8 cellular contexts compared by ENCODE assay signal in genomic region chrX:102517331-102517730, GRCh38. TPM values are rescaled to one million over a fixed set of nuclear protein-coding genes. Genes with fewer than 3 reads are reported as not detected.
A peak's percentile ranks its signal among the peaks of the same experiment; 100 is the strongest.
DNase-seq lines count a peak whose midpoint lies in the region; ATAC-seq, FAIRE-seq and TF ChIP-seq lines count a peak whose summit lies in the region.

No MANE protein-coding gene starts in this region.

- CTCF ChIA-PET in activated naive CD4-positive, alpha-beta T cell treated with anti-CD3 and anti-CD28 coated beads for 36 hours (lab: Charles Lee) = no interaction called here
- CTCF ChIA-PET in activated naive CD4-positive, alpha-beta T cell treated with anti-CD3 and anti-CD28 coated beads, Interleukin-2, amount 10 ng/mL, durations not matched to agents 7 days and 5 days (lab: Charles Lee) = no interaction called here

- 76% methylated on average over 6 of the region's 7 CpGs; no CpG with 5 or more reads in 1 of the 2 experiments for WGBS in endodermal cell (ENCODE audit: insufficient coverage in 1 of 2, insufficient read length in 1 of 2), 2 experiments
- 42 to 58% methylated on average over 7 of the region's 7 CpGs for WGBS in tibial nerve, 2 donors

- TF ChIP-seq CTCF in endodermal cell (conservative IDR thresholded peaks at IDR 0.05) (peak; percentile 47), thoracic aorta (IDR thresholded peaks at IDR 0.05) (no peak), tibial nerve (IDR thresholded peaks at IDR 0.05) (no peak)

- TF ChIP-seq POLR2A in H54 (IDR thresholded peaks at IDR 0.05; ENCODE audit: low read depth, low read length) = no peak
- TF ChIP-seq POLR2A in tibial nerve (IDR thresholded peaks at IDR 0.05) = no peak

- H3K27me3 Mint-ChIP-seq in activated naive CD4-positive, alpha-beta T cell treated with anti-CD3 and anti-CD28 coated beads for 36 hours (ENCODE audit: low read depth) = peaks cover 30% of the 10 kb centered on the region
- peaks cover 24% of the 10 kb centered on the region for H3K27me3 Mint-ChIP-seq in activated naive CD4-positive, alpha-beta T cell treated with anti-CD3 and anti-CD28 coated beads, Interleukin-2, amount 10 ng/mL, durations not matched to agents 7 days and 5 days
- peaks cover 11% of the 10 kb centered on the region for H3K27me3 Mint-ChIP-seq in endodermal cell (ENCODE audit: insufficient read depth)

- H3K4me3 Mint-ChIP-seq in activated naive CD4-positive, alpha-beta T cell treated with anti-CD3 and anti-CD28 coated beads for 36 hours = no peak overlapping the region
- no peak overlapping the region for H3K4me3 Mint-ChIP-seq in activated naive CD4-positive, alpha-beta T cell treated with anti-CD3 and anti-CD28 coated beads, Interleukin-2, amount 10 ng/mL, durations not matched to agents 7 days and 5 days
- H3K4me3 Mint-ChIP-seq in endodermal cell = no peak overlapping the region

- H3K9ac ChIP-seq in endodermal cell (ENCODE audit: extremely low read depth, low read length, poor library complexity, severe bottlenecking) = no peak overlapping the region

- peak; percentile 6 for DNase-seq in activated naive CD4-positive, alpha-beta T cell treated with anti-CD3 and anti-CD28 coated beads for 36 hours
- DNase-seq in activated naive CD4-positive, alpha-beta T cell treated with anti-CD3 and anti-CD28 coated beads, Interleukin-2, amount 10 ng/mL, durations not matched to agents 7 days and 5 days = no peak
- DNase-seq in NCI-H524 (lab: John Stamatoyannopoulos, UW) (peak; percentile 55 to 69), endodermal cell (no peak), thoracic aorta (ENCODE audit: low spot score) (no peak), MG63 (no peak), H54 (ENCODE audit: insufficient read length, low spot score) (no peak), tibial nerve (ENCODE audit: low spot score in 2 of 2) (no peak)

- H3K4me3 ChIP-seq in endodermal cell (ENCODE audit: low read length) (no peak overlapping the region), thoracic aorta (peak overlapping the region; percentile 73), MG63 (no peak overlapping the region), tibial nerve (peak overlapping the region in 2 of 4 donors; percentile 3 to 55)

- H3K9me3 Mint-ChIP-seq in activated naive CD4-positive, alpha-beta T cell treated with anti-CD3 and anti-CD28 coated beads for 36 hours = no peaks in the 10 kb centered on the region
- H3K9me3 Mint-ChIP-seq in activated naive CD4-positive, alpha-beta T cell treated with anti-CD3 and anti-CD28 coated beads, Interleukin-2, amount 10 ng/mL, durations not matched to agents 7 days and 5 days = no peaks in the 10 kb centered on the region
- H3K9me3 Mint-ChIP-seq in endodermal cell = peaks cover 35% of the 10 kb centered on the region

- H3K9me3 ChIP-seq in endodermal cell (ENCODE audit: control insufficient read depth, low read length) = no peaks in the 10 kb centered on the region
- H3K9me3 ChIP-seq in thoracic aorta = no peaks in the 10 kb centered on the region
- H3K9me3 ChIP-seq in MG63 = no peaks in the 10 kb centered on the region
- no peaks in the 10 kb centered on the region for H3K9me3 ChIP-seq in tibial nerve

- H3K4me1 ChIP-seq in endodermal cell (ENCODE audit: control insufficient read depth, insufficient read depth, low read length) (no peaks in the 10 kb centered on the region), thoracic aorta (ENCODE audit: control insufficient read depth in 1 of 2, low read depth in 2 of 2) (peaks cover 0 to 7% of the 10 kb centered on the region in 2 donors), tibial nerve (peaks cover 0 to 8% (median 0%) of the 10 kb centered on the region in 4 donors)

- H3K27ac ChIP-seq in endodermal cell (ENCODE audit: low read depth, low read length) = no peak overlapping the region
- H3K27ac ChIP-seq in thoracic aorta = no peak overlapping the region
- H3K27ac ChIP-seq in tibial nerve = no peak overlapping the region

- H3K36me3 ChIP-seq in endodermal cell (ENCODE audit: control insufficient read depth, insufficient read depth, low read length) = no peaks in the 10 kb centered on the region
- H3K36me3 ChIP-seq in thoracic aorta = no peaks in the 10 kb centered on the region
- no peaks in the 10 kb centered on the region for H3K36me3 ChIP-seq in MG63
- no peaks in the 10 kb centered on the region for H3K36me3 ChIP-seq in tibial nerve

- no peak for ATAC-seq in thoracic aorta (ENCODE audit: insufficient number of reproducible peaks, low FRiP score, low read depth)

- no peak for TF ChIP-seq EP300 in tibial nerve (IDR thresholded peaks at IDR 0.05)

- no peaks in the 10 kb centered on the region for H3K36me3 Mint-ChIP-seq in activated naive CD4-positive, alpha-beta T cell treated with anti-CD3 and anti-CD28 coated beads for 36 hours (ENCODE audit: low read depth)
- no peaks in the 10 kb centered on the region for H3K36me3 Mint-ChIP-seq in activated naive CD4-positive, alpha-beta T cell treated with anti-CD3 and anti-CD28 coated beads, Interleukin-2, amount 10 ng/mL, durations not matched to agents 7 days and 5 days
- no peaks in the 10 kb centered on the region for H3K36me3 Mint-ChIP-seq in endodermal cell (ENCODE audit: low read depth)

- no peak for FAIRE-seq in H54 (lab: Jason Lieb, UNC)

- peaks cover 3% of the 10 kb centered on the region for H3K4me1 Mint-ChIP-seq in activated naive CD4-positive, alpha-beta T cell treated with anti-CD3 and anti-CD28 coated beads for 36 hours (ENCODE audit: low read depth)
- H3K4me1 Mint-ChIP-seq in activated naive CD4-positive, alpha-beta T cell treated with anti-CD3 and anti-CD28 coated beads, Interleukin-2, amount 10 ng/mL, durations not matched to agents 7 days and 5 days = peaks cover 12% of the 10 kb centered on the region
- no peaks in the 10 kb centered on the region for H3K4me1 Mint-ChIP-seq in endodermal cell

- H3K27ac Mint-ChIP-seq in activated naive CD4-positive, alpha-beta T cell treated with anti-CD3 and anti-CD28 coated beads for 36 hours = no peak overlapping the region
- no peak overlapping the region for H3K27ac Mint-ChIP-seq in activated naive CD4-positive, alpha-beta T cell treated with anti-CD3 and anti-CD28 coated beads, Interleukin-2, amount 10 ng/mL, durations not matched to agents 7 days and 5 days
- H3K27ac Mint-ChIP-seq in endodermal cell = no peak overlapping the region

- H3K27me3 ChIP-seq in endodermal cell (ENCODE audit: control insufficient read depth, insufficient read depth, low read length, poor library complexity, severe bottlenecking) (no peaks in the 10 kb centered on the region), thoracic aorta (replicated peaks; ENCODE audit: insufficient read depth) (no peaks in the 10 kb centered on the region), MG63 (no peaks in the 10 kb centered on the region; the same call in 1 of the 2 replicates), tibial nerve (peaks cover 0 to 25% of the 10 kb centered on the region in 2 donors)

- intact Hi-C loops in activated naive CD4-positive, alpha-beta T cell treated with anti-CD3 and anti-CD28 coated beads for 36 hours (cut with micrococcal nuclease) = loop anchor here (2.0 to 10.0 kb wide), 6 partner anchors 85 to 443 kb away; partner anchors contain the start of gene GPRASP1

RNA-seq across cellular contexts. Expression of gene TMSB15A, which starts 0.8 kb away (rescaled TPM):
- 1 to 10 TPM; 1.5 to 2.1 TPM for total RNA-seq in activated naive CD4-positive, alpha-beta T cell treated with anti-CD3 and anti-CD28 coated beads for 36 hours
- total RNA-seq in endodermal cell = 10 to 100 TPM; 30.6 to 88.4 TPM
- 427 TPM for polyA plus RNA-seq in endodermal cell (2013, experiment 1 of 2)
- polyA plus RNA-seq in endodermal cell (2013, experiment 2 of 2) = 402 TPM
- 1 to 10 TPM in 1 of 2 donors, not detected in 1; 1.1 TPM for total RNA-seq in thoracic aorta
- not detected in 2 replicates for total RNA-seq in MG63 (2014; rRNA removed; shearing (Covaris generic); ENCODE audit: low replicate concordance)
- total RNA-seq in tibial nerve = not detected

RNA-seq across cellular contexts. Expression of gene TCP11X2, which starts 45.7 kb away (rescaled TPM):
- not detected for total RNA-seq in activated naive CD4-positive, alpha-beta T cell treated with anti-CD3 and anti-CD28 coated beads for 36 hours
- total RNA-seq in endodermal cell (1 to 10 TPM; 1.6 to 3.0 TPM), thoracic aorta (not detected), tibial nerve (not detected)
- polyA plus RNA-seq in endodermal cell (2013, experiment 1 of 2) = not detected
- polyA plus RNA-seq in endodermal cell (2013, experiment 2 of 2) = not detected
- not detected in 2 replicates for total RNA-seq in MG63 (2014; rRNA removed; shearing (Covaris generic); ENCODE audit: low replicate concordance)

Comparison
In these comparisons a context has a peak if more than half of its experiments do, and no peak if none do; other contexts are left out.
1. DNase-seq: peak in activated naive CD4-positive, alpha-beta T cell treated with anti-CD3 and anti-CD28 coated beads for 36 hours (single experiment) and NCI-H524 (2 of 2); none in activated naive CD4-positive, alpha-beta T cell treated with anti-CD3 and anti-CD28 coated beads, Interleukin-2, amount 10 ng/mL, durations not matched to agents 7 days and 5 days (single experiment), endodermal cell (single experiment), thoracic aorta (single experiment), MG63 (single experiment), H54 (single experiment) and tibial nerve (0 of 2).
2. RNA of gene TMSB15A, which starts 0.8 kb away (total RNA-seq): 30.6 to 88.4 TPM in endodermal cell; 1.5 to 2.1 TPM in activated naive CD4-positive, alpha-beta T cell treated with anti-CD3 and anti-CD28 coated beads for 36 hours, 1.1 TPM in thoracic aorta, not detected in MG63 and not detected in tibial nerve; every median in the first group is over 10 times any median in the second.